In genomic region chr1:215566556-215567490, GRCh38 we compare ENCODE assay signal across 8 cellular contexts. TPM values are rescaled to one million over a fixed set of nuclear protein-coding genes. Genes with fewer than 3 reads are reported as not detected.
DNase-seq lines count a peak whose midpoint lies in the region; TF ChIP-seq lines count a peak whose summit lies in the region.

TSS of gene KCTD3 (plus strand) at chr1:215567304. CDS start at chr1:215567686, 382 bp downstream.

- H3K27ac ChIP-seq in HEK293 (ENCODE audit: extremely low read depth, low read depth, low read length), result peak within 1 kb of the TSS; percentile 97
- peak within 1 kb of the TSS; percentile 76 for H3K27ac ChIP-seq in MM.1S (ENCODE audit: low read length)

- H3K27me3 ChIP-seq in GM06990 (replicated peaks; ENCODE audit: control insufficient read depth, insufficient read depth, low read length) (no peaks in the 10 kb centered on the region), MM.1S (replicated peaks; ENCODE audit: insufficient read depth, low read length) (no peaks in the 10 kb centered on the region)

- H3K4me2 ChIP-seq in MM.1S (ENCODE audit: low read depth, low read length), result peak within 1 kb of the TSS; percentile 76

- in situ Hi-C loops in SK-MEL-5 (cut with HindIII; ENCODE audit: low pct_unique_long_range_greater_than_20kb, low sequenced_read_pairs) (no loop called here), astrocyte of the cerebellum (cut with HindIII; ENCODE audit: low sequenced_read_pairs) (no loop called here)

- peaks cover 6% of the 10 kb centered on the region; the same call in 1 of the 2 replicates for H3F3A ChIP-seq in MM.1S (ENCODE audit: insufficient read depth, low read length)

- H3K9me2 ChIP-seq in MM.1S (replicated peaks; ENCODE audit: insufficient read depth, low read length), result no peaks in the 10 kb centered on the region

- no peak for TF ChIP-seq CTCF in GM06990 (IDR thresholded peaks at IDR 0.05; ENCODE audit: insufficient read depth, low read length, poor library complexity, severe bottlenecking)
- TF ChIP-seq CTCF in HEK293 (tag by site-specific recombination; IDR thresholded peaks at IDR 0.05), result peak; percentile 44
- no peak for TF ChIP-seq CTCF in MM.1S (IDR thresholded peaks at IDR 0.05; ENCODE audit: low read length)
- no peak for TF ChIP-seq CTCF in astrocyte of the cerebellum (IDR thresholded peaks at IDR 0.05; ENCODE audit: low read depth, low read length, missing control alignments)
- TF ChIP-seq CTCF in GM10248 (IDR thresholded peaks at IDR 0.05; ENCODE audit: control extremely low read depth, extremely low read depth, low read depth, missing control alignments), result no peak

- CTCF ChIA-PET in HEK293 (lab: Yijun Ruan, JAX), result interaction anchor here (0.6 to 0.9 kb wide), 2 partner anchors 25 to 36 kb away, joined by 3 read pairs; no protein-coding TSS in a partner anchor
- CTCF ChIA-PET in GM10248 (lab: Yijun Ruan, JAX), result interaction anchor here (1.3 to 1.9 kb wide), 4 partner anchors 10 to 40 kb away, joined by 5 to 8 read pairs (median 6); no protein-coding TSS in a partner anchor

- H3K79me2 ChIP-seq in MM.1S (ENCODE audit: low read length), result peaks cover 55% of the 10 kb centered on the region

- peak within 1 kb of the TSS; percentile 93 for H2AFZ ChIP-seq in MM.1S (ENCODE audit: low read length)

- no peaks in the 10 kb centered on the region for H4K20me1 ChIP-seq in MM.1S (ENCODE audit: insufficient read depth, low read length)

- H3K4me3 ChIP-seq in GM06990 (replicated peaks; ENCODE audit: low read depth, low read length), result peak within 1 kb of the TSS; percentile 88
- peak within 1 kb of the TSS; percentile 81 for H3K4me3 ChIP-seq in HEK293 (ENCODE audit: low read depth, low read length)
- H3K4me3 ChIP-seq in MM.1S (ENCODE audit: low read length), result peak within 1 kb of the TSS; percentile 83
- H3K4me3 ChIP-seq in astrocyte of the cerebellum (ENCODE audit: low read depth, low read length), result peak within 1 kb of the TSS; percentile 78

- DNase-seq in GM06990 (ENCODE audit: extremely low read depth, insufficient read length) (peak; percentile 81), MM.1S (peak; percentile 76), SK-MEL-5 (ENCODE audit: low read depth, low spot score) (peak; percentile 85), astrocyte of the cerebellum (ENCODE audit: low read depth) (peak; percentile 23), hepatic stellate cell (ENCODE audit: low spot score) (peak; percentile 74), pulmonary artery endothelial cell (ENCODE audit: low read depth, low spot score) (no peak), GM10248 (ENCODE audit: extremely low spot score) (no peak)

- H3K9ac ChIP-seq in MM.1S (ENCODE audit: low read length), result peak within 1 kb of the TSS; percentile 77

- no peaks in the 10 kb centered on the region for H3K36me3 ChIP-seq in GM06990 (ENCODE audit: control insufficient read depth, insufficient read depth, low read length)
- H3K36me3 ChIP-seq in HEK293 (ENCODE audit: control insufficient read depth in 2 of 2, insufficient read depth in 1 of 2, low read length in 2 of 2), result no peaks in the 10 kb centered on the region
- H3K36me3 ChIP-seq in MM.1S (replicated peaks; ENCODE audit: insufficient read depth, low read length), result no peaks in the 10 kb centered on the region

- H3K4me1 ChIP-seq in HEK293 (ENCODE audit: control insufficient read depth, insufficient read depth, low read length), result peaks cover 4% of the 10 kb centered on the region; the same call in 1 of the 2 replicates
- 0 out of 2 replicates have a peak, but pooled peaks cover 15% of the 10 kb centered on the region for H3K4me1 ChIP-seq in MM.1S (ENCODE audit: low read length)

- H3K9me3 ChIP-seq in HEK293 (ENCODE audit: control insufficient read depth, insufficient read depth, low read depth, low read length), result no peaks in the 10 kb centered on the region
- no peaks in the 10 kb centered on the region for H3K9me3 ChIP-seq in MM.1S (replicated peaks; ENCODE audit: insufficient read depth, low read length)

- POLR2A ChIA-PET in HEK293 (lab: Yijun Ruan, JAX) (interaction anchor here (1.0 to 1.9 kb wide), 3 partner anchors 9 to 27 kb away, joined by 3 to 6 read pairs (median 4); no protein-coding TSS in a partner anchor), GM10248 (lab: Yijun Ruan, JAX) (no interaction called here)

TF ChIP-seq in HEK293, 187 proteins besides CTCF, POLR2A, EP300 and RAD21 (continues in another document):
- TF ChIP-seq ZNF596 (tag by site-specific recombination; IDR thresholded peaks at IDR 0.05), result no peak
- TF ChIP-seq ZNF561 (tag by site-specific recombination; IDR thresholded peaks at IDR 0.05; ENCODE audit: borderline replicate concordance), result peak; percentile 78
- no peak for TF ChIP-seq ELK4 (IDR thresholded peaks at IDR 0.05; ENCODE audit: borderline replicate concordance, low read depth, low read length)
- TF ChIP-seq ZBTB8A (tag by site-specific recombination; IDR thresholded peaks at IDR 0.05), result peak; percentile 55; the same call in 1 of the 2 replicates
- TF ChIP-seq ZNF175 (tag by site-specific recombination; IDR thresholded peaks at IDR 0.05), result no peak
- peak; percentile 95 for TF ChIP-seq ZBTB17 (tag by site-specific recombination; IDR thresholded peaks at IDR 0.05)
- TF ChIP-seq SETDB1 (IDR thresholded peaks at IDR 0.05; ENCODE audit: insufficient read length, low read length), result no peak
- TF ChIP-seq ZFP69B (tag by site-specific recombination; IDR thresholded peaks at IDR 0.05), result peak; percentile 64; the same call in 1 of the 2 replicates
- peak; percentile 46 for TF ChIP-seq ZNF629 (tag by site-specific recombination; IDR thresholded peaks at IDR 0.05)
- TF ChIP-seq ZFHX2 (tag by site-specific recombination; conservative IDR thresholded peaks at IDR 0.05), result peak; percentile 94
- TF ChIP-seq ZNF843 (tag by site-specific recombination; IDR thresholded peaks at IDR 0.05), result peak; percentile 61; the same call in 1 of the 2 replicates
- TF ChIP-seq ZBTB48 (tag by site-specific recombination; IDR thresholded peaks at IDR 0.05), result peak; percentile 70; the same call in 1 of the 2 replicates
- 0 out of 2 replicates have a peak, but pooled peaks have one; percentile 55 for TF ChIP-seq OVOL3 (tag by site-specific recombination; IDR thresholded peaks at IDR 0.05)
- TF ChIP-seq ZNF324 (tag by site-specific recombination; IDR thresholded peaks at IDR 0.05), result peak; percentile 59; the same call in 1 of the 2 replicates
- no peak for TF ChIP-seq ZNF677 (tag by site-specific recombination; IDR thresholded peaks at IDR 0.05)
- TF ChIP-seq, protein P1, sequence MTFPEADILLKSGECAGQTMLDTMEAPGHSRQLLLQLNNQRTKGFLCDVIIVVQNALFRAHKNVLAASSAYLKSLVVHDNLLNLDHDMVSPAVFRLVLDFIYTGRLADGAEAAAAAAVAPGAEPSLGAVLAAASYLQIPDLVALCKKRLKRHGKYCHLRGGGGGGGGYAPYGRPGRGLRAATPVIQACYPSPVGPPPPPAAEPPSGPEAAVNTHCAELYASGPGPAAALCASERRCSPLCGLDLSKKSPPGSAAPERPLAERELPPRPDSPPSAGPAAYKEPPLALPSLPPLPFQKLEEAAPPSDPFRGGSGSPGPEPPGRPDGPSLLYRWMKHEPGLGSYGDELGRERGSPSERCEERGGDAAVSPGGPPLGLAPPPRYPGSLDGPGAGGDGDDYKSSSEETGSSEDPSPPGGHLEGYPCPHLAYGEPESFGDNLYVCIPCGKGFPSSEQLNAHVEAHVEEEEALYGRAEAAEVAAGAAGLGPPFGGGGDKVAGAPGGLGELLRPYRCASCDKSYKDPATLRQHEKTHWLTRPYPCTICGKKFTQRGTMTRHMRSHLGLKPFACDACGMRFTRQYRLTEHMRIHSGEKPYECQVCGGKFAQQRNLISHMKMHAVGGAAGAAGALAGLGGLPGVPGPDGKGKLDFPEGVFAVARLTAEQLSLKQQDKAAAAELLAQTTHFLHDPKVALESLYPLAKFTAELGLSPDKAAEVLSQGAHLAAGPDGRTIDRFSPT (tag by site-specific recombination; IDR thresholded peaks at IDR 0.05), result peak; percentile 62
- TF ChIP-seq PRDM10 (tag by site-specific recombination; IDR thresholded peaks at IDR 0.05), result peak; percentile 69

RNA-seq across cellular contexts. Expression of gene KCTD3, which starts in this region (rescaled TPM):
- 26.6 and 27.0 TPM in 2 replicates for total RNA-seq in SK-MEL-5 (2014; rRNA removed; shearing (Covaris generic))
- polyA plus RNA-seq in SK-MEL-5 (2015; cell fraction: cytosol; rRNA removed), result 27.8 and 38.6 TPM in 2 replicates
- polyA plus RNA-seq in SK-MEL-5 (2015; cell fraction: nucleus; rRNA removed), result 84.3 and 86.1 TPM in 2 replicates
- 48.4 and 58.5 TPM in 2 replicates for total RNA-seq in pulmonary artery endothelial cell

Comparison
In these comparisons a context has a peak if more than half of its experiments do, and no peak if none do; other contexts are left out.
1. DNase-seq: peak in GM06990 (single experiment), MM.1S (single experiment), SK-MEL-5 (single experiment), astrocyte of the cerebellum (single experiment) and hepatic stellate cell (single experiment); none in pulmonary artery endothelial cell (single experiment) and GM10248 (single experiment).
2. Peak in every context shown above with its lines, with median percentiles within 50 percentile points of each other: H3K4me3 ChIP-seq.